Comparison of ENCODE assay signal across 34 cellular contexts in genomic region chr3:158602227-158602626, GRCh38. TPM values are rescaled to one million over a fixed set of nuclear protein-coding genes. Genes with fewer than 3 reads are reported as not detected.
"Had no signal": no experiment of that assay in that cellular context is flagged by ENCODE, and none has a peak within 500 bp of the region (broad histone marks: within the 10 kb centered on the region; RNA-seq: fewer than 3 reads in every experiment).

No MANE protein-coding gene starts in this region.

- FAIRE-seq: bronchial epithelial cell, TTC549 had no signal

- H3K36me3 ChIP-seq: ascending aorta had no signal

- H3K27ac ChIP-seq: ascending aorta, cardiac muscle cell, VCaP had no signal

- DNase-seq: activated B cell treated with CpG ODN at 0.5 μM for 24 hours; activated CD4-positive, alpha-beta memory T cell treated with anti-CD3 and anti-CD28 coated beads for 36 hours; activated CD4-positive, alpha-beta T cell treated with anti-CD3 and anti-CD28 coated beads for 4 hours; activated CD4-positive, alpha-beta T cell treated with anti-CD3 and anti-CD28 coated beads, Interleukin-2, amount 10 ng/mL, durations not matched to agents 24 days and 14 days; activated CD4-positive, alpha-beta T cell treated with anti-CD3 and anti-CD28 coated beads, Interleukin-2, amount 50 U/mL, for 1 hour; activated CD4-positive, alpha-beta T cell treated with anti-CD3 and anti-CD28 coated beads, Interleukin-2, amount 50 U/mL, for 4 hours; activated CD4-positive, CD25-positive, alpha-beta regulatory T cell treated with anti-CD3 and anti-CD28 coated beads, Interleukin-2, amount 50 U/mL, for 72 hours; activated CD8-positive, alpha-beta T cell treated with anti-CD3 and anti-CD28 coated beads for 36 hours; activated effector memory CD4-positive, alpha-beta T cell treated with Interleukin-2 at 50 U/mL for 16 hours; activated gamma-delta T cell; activated naive CD4-positive, alpha-beta T cell treated with anti-CD3 and anti-CD28 coated beads, Interleukin-2, amount 10 ng/mL, durations not matched to agents 7 days and 5 days; activated naive CD4-positive, alpha-beta T cell treated with Interleukin-2 at 50 U/mL for 16 hours; activated naive CD8-positive, alpha-beta T cell treated with anti-CD3 and anti-CD28 coated beads, Interleukin-2, amount 10 ng/mL, durations not matched to agents 7 days and 5 days; activated naive CD8-positive, alpha-beta T cell treated with anti-CD3 and anti-CD28 coated beads, Interleukin-2, amount 50 U/mL, for 24 hours; activated T-cell treated with anti-CD3 and anti-CD28 coated beads for 4 hours; activated T-cell treated with anti-CD3 and anti-CD28 coated beads, Interleukin-2, amount 50 U/mL, for 1 hour; activated T-cell treated with anti-CD3 and anti-CD28 coated beads, Interleukin-2, amount 50 U/mL, for 48 hours; amygdala; anterior cingulate cortex; caudate nucleus; cerebellar nuclear complex; T-helper 9 cell had no signal

- H3K27ac Mint-ChIP-seq: activated B cell treated with CpG ODN at 0.5 μM for 24 hours; activated CD4-positive, alpha-beta memory T cell treated with anti-CD3 and anti-CD28 coated beads for 36 hours; activated CD4-positive, alpha-beta T cell treated with anti-CD3 and anti-CD28 coated beads, Interleukin-2, amount 10 ng/mL, durations not matched to agents 24 days and 14 days; activated CD8-positive, alpha-beta T cell treated with anti-CD3 and anti-CD28 coated beads for 36 hours; activated naive CD4-positive, alpha-beta T cell treated with anti-CD3 and anti-CD28 coated beads, Interleukin-2, amount 10 ng/mL, durations not matched to agents 7 days and 5 days; activated naive CD4-positive, alpha-beta T cell treated with anti-CD3 and anti-CD28 coated beads, Interleukin-2, amount 50 U/mL, for 24 hours; activated naive CD8-positive, alpha-beta T cell; activated naive CD8-positive, alpha-beta T cell treated with anti-CD3 and anti-CD28 coated beads, Interleukin-2, amount 10 ng/mL, durations not matched to agents 7 days and 5 days; activated naive CD8-positive, alpha-beta T cell treated with anti-CD3 and anti-CD28 coated beads, Interleukin-2, amount 50 U/mL, for 24 hours; activated T-helper 2 cell treated with anti-CD3 and anti-CD28 coated beads, Interferon-gamma antibody, Interleukin-2, Interleukin-4, amounts not matched to agents 10 μg/mL and 5 μg/mL and 100 μg/mL, durations not matched to agents 14 hours and 24 hours and 36 hours; brain; T-helper 1 cell treated with Interleukin-12 subunit alpha and Interleukin-12 subunit beta and Interleukin-4 antibody, amounts not matched to agents 30 μg/mL and 1 μg/mL, for 36 hours; T-helper 2 cell treated with Interferon-gamma antibody and Interleukin-4, amounts not matched to agents 5 μg/mL and 100 μg/mL, for 36 hours had no signal

- H3K4me1 Mint-ChIP-seq: activated B cell treated with CpG ODN at 0.5 μM for 24 hours; activated CD4-positive, alpha-beta T cell treated with anti-CD3 and anti-CD28 coated beads, Interleukin-2, amount 10 ng/mL, durations not matched to agents 24 days and 14 days; activated naive CD4-positive, alpha-beta T cell treated with anti-CD3 and anti-CD28 coated beads, Interleukin-2, amount 10 ng/mL, durations not matched to agents 7 days and 5 days; activated naive CD4-positive, alpha-beta T cell treated with anti-CD3 and anti-CD28 coated beads, Interleukin-2, amount 50 U/mL, for 24 hours; activated naive CD8-positive, alpha-beta T cell treated with anti-CD3 and anti-CD28 coated beads, Interleukin-2, amount 10 ng/mL, durations not matched to agents 7 days and 5 days; activated naive CD8-positive, alpha-beta T cell treated with anti-CD3 and anti-CD28 coated beads, Interleukin-2, amount 50 U/mL, for 24 hours; brain; central memory CD8-positive, alpha-beta T cell had no signal

- ATAC-seq: activated CD8-positive, alpha-beta T cell treated with anti-CD3 and anti-CD28 coated beads for 36 hours; activated naive CD8-positive, alpha-beta T cell treated with anti-CD3 and anti-CD28 coated beads, Interleukin-2, amount 50 U/mL, for 24 hours had no signal

- H3K9me3 Mint-ChIP-seq: activated B cell treated with CpG ODN at 0.5 μM for 24 hours; activated CD4-positive, alpha-beta memory T cell treated with anti-CD3 and anti-CD28 coated beads for 36 hours; activated CD4-positive, alpha-beta T cell treated with anti-CD3 and anti-CD28 coated beads, Interleukin-2, amount 10 ng/mL, durations not matched to agents 24 days and 14 days; activated CD8-positive, alpha-beta T cell treated with anti-CD3 and anti-CD28 coated beads for 36 hours; activated naive CD4-positive, alpha-beta T cell treated with anti-CD3 and anti-CD28 coated beads, Interleukin-2, amount 10 ng/mL, durations not matched to agents 7 days and 5 days; activated naive CD4-positive, alpha-beta T cell treated with anti-CD3 and anti-CD28 coated beads, Interleukin-2, amount 50 U/mL, for 24 hours; activated naive CD8-positive, alpha-beta T cell treated with anti-CD3 and anti-CD28 coated beads, Interleukin-2, amount 10 ng/mL, durations not matched to agents 7 days and 5 days; activated naive CD8-positive, alpha-beta T cell treated with anti-CD3 and anti-CD28 coated beads, Interleukin-2, amount 50 U/mL, for 24 hours; activated T-helper 2 cell treated with anti-CD3 and anti-CD28 coated beads, Interferon-gamma antibody, Interleukin-2, Interleukin-4, amounts not matched to agents 10 μg/mL and 5 μg/mL and 100 μg/mL, durations not matched to agents 14 hours and 24 hours and 36 hours; brain; central memory CD8-positive, alpha-beta T cell; T-helper 1 cell treated with Interleukin-12 subunit alpha and Interleukin-12 subunit beta and Interleukin-4 antibody, amounts not matched to agents 30 μg/mL and 1 μg/mL, for 36 hours; T-helper 2 cell treated with Interferon-gamma antibody and Interleukin-4, amounts not matched to agents 5 μg/mL and 100 μg/mL, for 36 hours had no signal

- H3K36me3 Mint-ChIP-seq: activated CD4-positive, alpha-beta memory T cell treated with anti-CD3 and anti-CD28 coated beads for 36 hours; activated naive CD4-positive, alpha-beta T cell treated with anti-CD3 and anti-CD28 coated beads, Interleukin-2, amount 10 ng/mL, durations not matched to agents 7 days and 5 days; activated naive CD4-positive, alpha-beta T cell treated with anti-CD3 and anti-CD28 coated beads, Interleukin-2, amount 50 U/mL, for 24 hours; activated naive CD8-positive, alpha-beta T cell; activated naive CD8-positive, alpha-beta T cell treated with anti-CD3 and anti-CD28 coated beads, Interleukin-2, amount 10 ng/mL, durations not matched to agents 7 days and 5 days had no signal

- H3K4me1 ChIP-seq: ascending aorta had no signal

- H3K27me3 ChIP-seq: ascending aorta, cardiac muscle cell had no signal

- H3K9me3 ChIP-seq: ascending aorta had no signal

- H3K27me3 Mint-ChIP-seq: activated CD4-positive, alpha-beta memory T cell treated with anti-CD3 and anti-CD28 coated beads for 36 hours; activated CD4-positive, alpha-beta T cell treated with anti-CD3 and anti-CD28 coated beads, Interleukin-2, amount 10 ng/mL, durations not matched to agents 24 days and 14 days; activated naive CD4-positive, alpha-beta T cell treated with anti-CD3 and anti-CD28 coated beads, Interleukin-2, amount 10 ng/mL, durations not matched to agents 7 days and 5 days; activated naive CD4-positive, alpha-beta T cell treated with anti-CD3 and anti-CD28 coated beads, Interleukin-2, amount 50 U/mL, for 24 hours; activated naive CD8-positive, alpha-beta T cell; activated naive CD8-positive, alpha-beta T cell treated with anti-CD3 and anti-CD28 coated beads, Interleukin-2, amount 10 ng/mL, durations not matched to agents 7 days and 5 days; activated naive CD8-positive, alpha-beta T cell treated with anti-CD3 and anti-CD28 coated beads, Interleukin-2, amount 50 U/mL, for 24 hours; brain; central memory CD8-positive, alpha-beta T cell had no signal

- H3K4me3 ChIP-seq: ascending aorta, cardiac muscle cell had no signal

- H3K4me3 Mint-ChIP-seq: activated B cell treated with CpG ODN at 0.5 μM for 24 hours; activated CD4-positive, alpha-beta memory T cell treated with anti-CD3 and anti-CD28 coated beads for 36 hours; activated CD4-positive, alpha-beta T cell treated with anti-CD3 and anti-CD28 coated beads, Interleukin-2, amount 10 ng/mL, durations not matched to agents 24 days and 14 days; activated CD8-positive, alpha-beta T cell treated with anti-CD3 and anti-CD28 coated beads for 36 hours; activated naive CD4-positive, alpha-beta T cell treated with anti-CD3 and anti-CD28 coated beads, Interleukin-2, amount 10 ng/mL, durations not matched to agents 7 days and 5 days; activated naive CD4-positive, alpha-beta T cell treated with anti-CD3 and anti-CD28 coated beads, Interleukin-2, amount 50 U/mL, for 24 hours; activated naive CD8-positive, alpha-beta T cell; activated naive CD8-positive, alpha-beta T cell treated with anti-CD3 and anti-CD28 coated beads, Interleukin-2, amount 10 ng/mL, durations not matched to agents 7 days and 5 days; activated naive CD8-positive, alpha-beta T cell treated with anti-CD3 and anti-CD28 coated beads, Interleukin-2, amount 50 U/mL, for 24 hours; brain; central memory CD8-positive, alpha-beta T cell; T-helper 1 cell treated with Interleukin-12 subunit alpha and Interleukin-12 subunit beta and Interleukin-4 antibody, amounts not matched to agents 30 μg/mL and 1 μg/mL, for 36 hours; T-helper 2 cell treated with Interferon-gamma antibody and Interleukin-4, amounts not matched to agents 5 μg/mL and 100 μg/mL, for 36 hours had no signal

RNA-seq across cellular contexts. Expression of gene MLF1, which starts 31.2 kb away (rescaled TPM):
- total RNA-seq: activated B cell treated with CpG ODN at 0.5 μM for 24 hours had no signal
